Comparison of ENCODE assay signal across 24 cellular contexts in genomic region chr1:82317671-82318070, GRCh38.
A peak's percentile ranks its signal among the peaks of the same experiment; 100 is the strongest.
DNase-seq lines count a peak whose midpoint lies in the region; ATAC-seq, FAIRE-seq and TF ChIP-seq lines count a peak whose summit lies in the region.
"Had no signal": no experiment of that assay in that cellular context is flagged by ENCODE, and none has a peak within 500 bp of the region (broad histone marks: within the 10 kb centered on the region; RNA-seq: fewer than 3 reads in every experiment).

No MANE protein-coding gene starts in this region.

- peaks cover 0 to 4% (median 0%) of the 10 kb centered on the region in 9 donors for H3K9me3 Mint-ChIP-seq in naive thymus-derived CD8-positive, alpha-beta T cell
- H3K9me3 Mint-ChIP-seq: activated CD4-positive, alpha-beta memory T cell treated with anti-CD3 and anti-CD28 coated beads for 36 hours; T-helper 2 cell treated with Interferon-gamma antibody and Interleukin-4, amounts not matched to agents 5 μg/mL and 100 μg/mL, for 36 hours had no signal

- H3K4me3 ChIP-seq in MM.1S (ENCODE audit: low read length) (no peak overlapping the region), brain microvascular endothelial cell (ENCODE audit: low read depth, low read length) (no peak overlapping the region), HepG2 (replicated peaks in 1 of 3; ENCODE audit: insufficient read depth in 1 of 3, low read depth in 2 of 3, low read length in 3 of 3) (no peak overlapping the region)
- H3K4me3 ChIP-seq: BLaER1, ovary had no signal

- H4K20me1 ChIP-seq in MM.1S (ENCODE audit: insufficient read depth, low read length) (no peaks in the 10 kb centered on the region), HepG2 (ENCODE audit: insufficient read depth, low read length) (no peaks in the 10 kb centered on the region)
- H4K20me1 ChIP-seq: BLaER1 had no signal

- TF ChIP-seq RAD21 in HepG2 (CRISPR knock-in tag; IDR thresholded peaks at IDR 0.05) = no peak

- WGBS in HepG2 (ENCODE audit: low lambda C conversion rate) = 0% methylated on average over 1 of the region's 1 CpG

- H3K4me2 ChIP-seq in MM.1S (ENCODE audit: low read depth, low read length) (peak overlapping the region; percentile 28; the same call in 1 of the 2 replicates), HepG2 (ENCODE audit: low read depth, low read length) (no peak overlapping the region)
- H3K4me2 ChIP-seq: BLaER1 had no signal

- FAIRE-seq in HepG2 (lab: Jason Lieb, UNC) = no peak
- FAIRE-seq: GM18507 had no signal

- TF ChIP-seq EP300 in HepG2 (IDR thresholded peaks at IDR 0.05; ENCODE audit: low read depth in 2 of 2, low read length in 2 of 2) = no peak
- no peak for TF ChIP-seq EP300 in HepG2 (CRISPR knock-in tag; IDR thresholded peaks at IDR 0.05; ENCODE audit: borderline replicate concordance)

- CTCF ChIA-PET in HepG2 (lab: Yijun Ruan, JAX; ENCODE audit: low intra/inter-chr PET ratio, low total read pairs) = no interaction called here

- H3K36me3 Mint-ChIP-seq in naive thymus-derived CD8-positive, alpha-beta T cell = no peaks in the 10 kb centered on the region
- H3K36me3 Mint-ChIP-seq: activated CD4-positive, alpha-beta memory T cell treated with anti-CD3 and anti-CD28 coated beads for 36 hours; WTC11 had no signal

- peak; percentile 96 for ATAC-seq in foreskin keratinocyte
- ATAC-seq in naive thymus-derived CD8-positive, alpha-beta T cell = no peak
- no peak for ATAC-seq in HG03039 (IDR thresholded peaks at IDR 0.05; ENCODE audit: unreplicated experiment)
- ATAC-seq in HepG2 = no peak
- ATAC-seq: right cardiac atrium, SK-N-SH treated with all-trans-retinoic acid at 6 μM for 48 hours, WTC11 had no signal

- no peaks in the 10 kb centered on the region for H3K9me2 ChIP-seq in MM.1S (replicated peaks; ENCODE audit: insufficient read depth, low read length)

- BruUV-seq in HepG2 (replicated peaks; lab: Mats Ljungman, UMichigan) = no TSS peak

- no peaks in the 10 kb centered on the region for H3K36me3 ChIP-seq in MM.1S (replicated peaks; ENCODE audit: insufficient read depth, low read length)
- no peaks in the 10 kb centered on the region for H3K36me3 ChIP-seq in brain microvascular endothelial cell (replicated peaks)
- no peaks in the 10 kb centered on the region for H3K36me3 ChIP-seq in HepG2 (replicated peaks in 1 of 2; ENCODE audit: control insufficient read depth in 1 of 2, insufficient read depth in 2 of 2, low read length in 2 of 2)
- H3K36me3 ChIP-seq: BLaER1, ovary had no signal

- POLR2A ChIA-PET in naive thymus-derived CD8-positive, alpha-beta T cell (lab: Charles Lee) = no interaction called here
- POLR2A ChIA-PET in HepG2 (lab: Yijun Ruan, JAX) = no interaction called here

- no peak overlapping the region for H3K4me3 Mint-ChIP-seq in naive thymus-derived CD8-positive, alpha-beta T cell
- H3K4me3 Mint-ChIP-seq: activated CD4-positive, alpha-beta memory T cell treated with anti-CD3 and anti-CD28 coated beads for 36 hours; T-helper 2 cell treated with Interferon-gamma antibody and Interleukin-4, amounts not matched to agents 5 μg/mL and 100 μg/mL, for 36 hours; WTC11 had no signal

- intact Hi-C loops in HepG2 (cut with micrococcal nuclease; ENCODE audit: unreplicated experiment) = no loop called here

- no peak overlapping the region for H3K27ac Mint-ChIP-seq in naive thymus-derived CD8-positive, alpha-beta T cell
- H3K27ac Mint-ChIP-seq: activated CD4-positive, alpha-beta memory T cell treated with anti-CD3 and anti-CD28 coated beads for 36 hours; T-helper 2 cell treated with Interferon-gamma antibody and Interleukin-4, amounts not matched to agents 5 μg/mL and 100 μg/mL, for 36 hours; WTC11 had no signal

- TF ChIP-seq CTCF in MM.1S (IDR thresholded peaks at IDR 0.05; ENCODE audit: low read length) (no peak), brain microvascular endothelial cell (IDR thresholded peaks at IDR 0.05; ENCODE audit: low read depth, low read length, missing control alignments) (no peak), foreskin keratinocyte (conservative IDR thresholded peaks at IDR 0.05) (no peak), HepG2 (CRISPR knock-in tag; IDR thresholded peaks at IDR 0.05) (no peak)

- no peaks in the 10 kb centered on the region for H3K27me3 Mint-ChIP-seq in naive thymus-derived CD8-positive, alpha-beta T cell
- H3K27me3 Mint-ChIP-seq: activated CD4-positive, alpha-beta memory T cell treated with anti-CD3 and anti-CD28 coated beads for 36 hours had no signal

- no peak for TF ChIP-seq POLR2A in HepG2 (IDR thresholded peaks at IDR 0.05; ENCODE audit: insufficient read depth in 1 of 2, low read depth in 2 of 2, low read length in 2 of 2)

- no peaks in the 10 kb centered on the region for H3K79me2 ChIP-seq in MM.1S (ENCODE audit: low read length)
- no peaks in the 10 kb centered on the region for H3K79me2 ChIP-seq in HepG2 (ENCODE audit: insufficient read depth, low read length)

- peak overlapping the region; percentile 52; the same call in 1 of the 2 replicates for H2AFZ ChIP-seq in MM.1S (ENCODE audit: low read length)
- H2AFZ ChIP-seq in HepG2 (ENCODE audit: low read length) = no peak overlapping the region

- DNase-seq in A172 (ENCODE audit: low spot score) (peak; percentile 7), MM.1S (no peak), brain microvascular endothelial cell (peak; percentile 58), foreskin keratinocyte (peak; percentile 64 to 86), HepG2 (ENCODE audit: low spot score) (no peak), HuH-7.5 (ENCODE audit: low spot score) (no peak)
- no peak for DNase-seq in naive thymus-derived CD8-positive, alpha-beta T cell
- DNase-seq: activated CD4-positive, alpha-beta memory T cell treated with anti-CD3 and anti-CD28 coated beads for 36 hours; activated naive CD4-positive, alpha-beta T cell treated with Interleukin-2 at 50 U/mL for 16 hours; activated T-cell treated with anti-CD3 and anti-CD28 coated beads for 4 hours; amniotic stem cell; effector memory CD4-positive, alpha-beta T cell; NCI-H1436; NCI-H2171; NCI-H774; ovary; right cardiac atrium; substantia nigra had no signal

- no peak overlapping the region for H3K9ac ChIP-seq in MM.1S (ENCODE audit: low read length)
- no peak overlapping the region for H3K9ac ChIP-seq in HepG2 (ENCODE audit: insufficient read depth, low read depth, low read length)
- H3K9ac ChIP-seq: BLaER1 had no signal

- H3K4me1 ChIP-seq in MM.1S (ENCODE audit: low read length) = no peaks in the 10 kb centered on the region
- H3K4me1 ChIP-seq in foreskin keratinocyte = peaks cover 32% of the 10 kb centered on the region
- H3K4me1 ChIP-seq in HepG2 (ENCODE audit: insufficient read depth, low read length) = no peaks in the 10 kb centered on the region
- H3K4me1 ChIP-seq: BLaER1 had no signal

- in situ Hi-C loops in brain microvascular endothelial cell (cut with HindIII; ENCODE audit: low pct_ligation_motif_present, low sequenced_read_pairs) (no loop called here), HepG2 (cut with HindIII; ENCODE audit: extremely low pct_ligation_motif_present, low pct_unique_long_range_greater_than_20kb) (no loop called here)

- H3K4me1 Mint-ChIP-seq in naive thymus-derived CD8-positive, alpha-beta T cell = no peaks in the 10 kb centered on the region
- H3K4me1 Mint-ChIP-seq: WTC11 had no signal

- no peaks in the 10 kb centered on the region for H3K27me3 ChIP-seq in MM.1S (replicated peaks; ENCODE audit: insufficient read depth, low read length)
- H3K27me3 ChIP-seq in brain microvascular endothelial cell (replicated peaks) = no peaks in the 10 kb centered on the region
- no peaks in the 10 kb centered on the region for H3K27me3 ChIP-seq in foreskin keratinocyte
- H3K27me3 ChIP-seq in HepG2 (ENCODE audit: control insufficient read depth in 1 of 2, insufficient read depth in 2 of 2, low read length in 2 of 2) = no peaks in the 10 kb centered on the region
- H3K27me3 ChIP-seq: BLaER1, ovary had no signal

- H3F3A ChIP-seq in MM.1S (ENCODE audit: insufficient read depth, low read length) = no peaks in the 10 kb centered on the region

- no peaks in the 10 kb centered on the region for H3K9me3 ChIP-seq in MM.1S (replicated peaks; ENCODE audit: insufficient read depth, low read length)
- H3K9me3 ChIP-seq in HepG2 (ENCODE audit: low read length) = peaks cover 48% of the 10 kb centered on the region
- H3K9me3 ChIP-seq: BLaER1, ovary had no signal

- H3K27ac ChIP-seq in MM.1S (ENCODE audit: low read length) (no peak overlapping the region), brain microvascular endothelial cell (peak overlapping the region; percentile 12), foreskin keratinocyte (no peak overlapping the region), HepG2 (ENCODE audit: extremely low read length, insufficient read depth, low read length) (no peak overlapping the region)
- H3K27ac ChIP-seq: BLaER1, ovary had no signal

TF ChIP-seq in HepG2, 621 proteins besides CTCF, POLR2A, EP300 and RAD21 (continues in another document):
- TF ChIP-seq REST (IDR thresholded peaks at IDR 0.05; ENCODE audit: borderline replicate concordance in 1 of 2, low read depth in 1 of 2, low read length in 2 of 2) = no peak

Comparison
In these comparisons a context has a peak if more than half of its experiments do, and no peak if none do; other contexts are left out.
1. DNase-seq: peak in A172 (single experiment), brain microvascular endothelial cell (single experiment) and foreskin keratinocyte (2 of 2); none in MM.1S (single experiment), naive thymus-derived CD8-positive, alpha-beta T cell (0 of 10), HepG2 (single experiment) and HuH-7.5 (single experiment).